In the genomic region with DNA sequence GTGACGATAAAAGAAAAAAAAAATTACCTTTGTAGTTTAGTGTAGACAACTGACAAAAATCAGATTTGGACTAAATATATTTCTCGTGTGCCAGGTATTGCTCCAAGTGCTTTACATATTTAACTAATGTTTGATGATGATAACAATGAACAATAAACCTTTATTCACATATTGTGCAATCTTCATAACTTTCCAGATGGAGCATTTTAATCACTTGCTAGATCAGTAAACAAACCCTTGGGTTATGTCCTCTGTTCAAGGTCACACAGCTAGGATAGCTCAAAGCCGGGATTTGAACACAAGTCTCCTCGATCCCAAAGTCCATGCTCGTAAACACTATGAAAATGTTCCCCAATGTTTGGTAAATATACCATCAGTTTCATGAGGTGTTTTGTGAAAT, we compare ENCODE assay signal across 1 cellular context.
TF ChIP-seq lines count a peak whose summit lies in the region.

No MANE protein-coding gene starts in this region.

TF ChIP-seq in K562, 482 proteins besides CTCF, POLR2A, EP300 and RAD21:
- no peak for TF ChIP-seq NR2C2 (CRISPR knock-in tag; IDR thresholded peaks at IDR 0.05)
- no peak for TF ChIP-seq NR2C2 (tag; IDR thresholded peaks at IDR 0.05)
- TF ChIP-seq STAT5B (CRISPR knock-in tag; IDR thresholded peaks at IDR 0.05), result no peak
- no peak for TF ChIP-seq CEBPG (CRISPR knock-in tag; IDR thresholded peaks at IDR 0.05)
- TF ChIP-seq CEBPG (tag; conservative IDR thresholded peaks at IDR 0.05 in 1 of 2, IDR thresholded peaks at IDR 0.05 in 1 of 2), result peak; percentile 75 to 93
- TF ChIP-seq SOX6 (IDR thresholded peaks at IDR 0.05), result peak; percentile 34; the same call in 1 of the 2 replicates
- no peak for TF ChIP-seq HDGF (IDR thresholded peaks at IDR 0.05)
- TF ChIP-seq CEBPB (tag; IDR thresholded peaks at IDR 0.05), result peak; percentile 93
- TF ChIP-seq ZNF780A (CRISPR knock-in tag; IDR thresholded peaks at IDR 0.05), result no peak
- TF ChIP-seq ZNF253 (CRISPR knock-in tag; conservative IDR thresholded peaks at IDR 0.05), result no peak
- TF ChIP-seq ZNF140 (CRISPR knock-in tag; IDR thresholded peaks at IDR 0.05), result no peak
- TF ChIP-seq ZNF311 (CRISPR knock-in tag; IDR thresholded peaks at IDR 0.05), result no peak
- TF ChIP-seq XRCC5 (IDR thresholded peaks at IDR 0.05; ENCODE audit: low read depth, low read length), result no peak
- peak; percentile 93 for TF ChIP-seq ESRRA (IDR thresholded peaks at IDR 0.05; ENCODE audit: borderline replicate concordance, low read depth)
- TF ChIP-seq, protein P1, sequence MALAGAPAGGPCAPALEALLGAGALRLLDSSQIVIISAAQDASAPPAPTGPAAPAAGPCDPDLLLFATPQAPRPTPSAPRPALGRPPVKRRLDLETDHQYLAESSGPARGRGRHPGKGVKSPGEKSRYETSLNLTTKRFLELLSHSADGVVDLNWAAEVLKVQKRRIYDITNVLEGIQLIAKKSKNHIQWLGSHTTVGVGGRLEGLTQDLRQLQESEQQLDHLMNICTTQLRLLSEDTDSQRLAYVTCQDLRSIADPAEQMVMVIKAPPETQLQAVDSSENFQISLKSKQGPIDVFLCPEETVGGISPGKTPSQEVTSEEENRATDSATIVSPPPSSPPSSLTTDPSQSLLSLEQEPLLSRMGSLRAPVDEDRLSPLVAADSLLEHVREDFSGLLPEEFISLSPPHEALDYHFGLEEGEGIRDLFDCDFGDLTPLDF (CRISPR knock-in tag; IDR thresholded peaks at IDR 0.05), result no peak
- TF ChIP-seq TAF7 (tag; IDR thresholded peaks at IDR 0.05), result no peak
- TF ChIP-seq, protein P2, sequence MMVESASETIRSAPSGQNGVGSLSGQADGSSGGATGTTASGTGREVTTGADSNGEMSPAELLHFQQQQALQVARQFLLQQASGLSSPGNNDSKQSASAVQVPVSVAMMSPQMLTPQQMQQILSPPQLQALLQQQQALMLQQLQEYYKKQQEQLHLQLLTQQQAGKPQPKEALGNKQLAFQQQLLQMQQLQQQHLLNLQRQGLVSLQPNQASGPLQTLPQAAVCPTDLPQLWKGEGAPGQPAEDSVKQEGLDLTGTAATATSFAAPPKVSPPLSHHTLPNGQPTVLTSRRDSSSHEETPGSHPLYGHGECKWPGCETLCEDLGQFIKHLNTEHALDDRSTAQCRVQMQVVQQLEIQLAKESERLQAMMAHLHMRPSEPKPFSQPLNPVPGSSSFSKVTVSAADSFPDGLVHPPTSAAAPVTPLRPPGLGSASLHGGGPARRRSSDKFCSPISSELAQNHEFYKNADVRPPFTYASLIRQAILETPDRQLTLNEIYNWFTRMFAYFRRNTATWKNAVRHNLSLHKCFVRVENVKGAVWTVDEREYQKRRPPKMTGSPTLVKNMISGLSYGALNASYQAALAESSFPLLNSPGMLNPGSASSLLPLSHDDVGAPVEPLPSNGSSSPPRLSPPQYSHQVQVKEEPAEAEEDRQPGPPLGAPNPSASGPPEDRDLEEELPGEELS (CRISPR knock-in tag; IDR thresholded peaks at IDR 0.05; ENCODE audit: borderline replicate concordance), result no peak
- TF ChIP-seq NFIC (IDR thresholded peaks at IDR 0.05), result no peak
- TF ChIP-seq CCAR2 (IDR thresholded peaks at IDR 0.05; ENCODE audit: low read depth, low read length), result no peak
- TF ChIP-seq KLF1 (tag; IDR thresholded peaks at IDR 0.05), result no peak
- TF ChIP-seq KDM5B (IDR thresholded peaks at IDR 0.05; ENCODE audit: insufficient replicate concordance, low read depth, low read length), result no peak
- TF ChIP-seq ZNF75A (CRISPR knock-in tag; IDR thresholded peaks at IDR 0.05), result no peak
- no peak for TF ChIP-seq ARNT (IDR thresholded peaks at IDR 0.05)
- TF ChIP-seq RFX1 (IDR thresholded peaks at IDR 0.05), result no peak
- TF ChIP-seq, protein P3, sequence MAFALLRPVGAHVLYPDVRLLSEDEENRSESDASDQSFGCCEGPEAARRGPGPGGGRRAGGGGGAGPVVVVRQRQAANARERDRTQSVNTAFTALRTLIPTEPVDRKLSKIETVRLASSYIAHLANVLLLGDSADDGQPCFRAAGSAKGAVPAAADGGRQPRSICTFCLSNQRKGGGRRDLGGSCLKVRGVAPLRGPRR (CRISPR knock-in tag; IDR thresholded peaks at IDR 0.05), result no peak
- TF ChIP-seq MEF2A (IDR thresholded peaks at IDR 0.05; ENCODE audit: control insufficient read depth, low read depth, low read length), result no peak
- no peak for TF ChIP-seq FOSL1 (tag; conservative IDR thresholded peaks at IDR 0.05)
- TF ChIP-seq, protein P4, sequence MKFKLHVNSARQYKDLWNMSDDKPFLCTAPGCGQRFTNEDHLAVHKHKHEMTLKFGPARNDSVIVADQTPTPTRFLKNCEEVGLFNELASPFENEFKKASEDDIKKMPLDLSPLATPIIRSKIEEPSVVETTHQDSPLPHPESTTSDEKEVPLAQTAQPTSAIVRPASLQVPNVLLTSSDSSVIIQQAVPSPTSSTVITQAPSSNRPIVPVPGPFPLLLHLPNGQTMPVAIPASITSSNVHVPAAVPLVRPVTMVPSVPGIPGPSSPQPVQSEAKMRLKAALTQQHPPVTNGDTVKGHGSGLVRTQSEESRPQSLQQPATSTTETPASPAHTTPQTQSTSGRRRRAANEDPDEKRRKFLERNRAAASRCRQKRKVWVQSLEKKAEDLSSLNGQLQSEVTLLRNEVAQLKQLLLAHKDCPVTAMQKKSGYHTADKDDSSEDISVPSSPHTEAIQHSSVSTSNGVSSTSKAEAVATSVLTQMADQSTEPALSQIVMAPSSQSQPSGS (CRISPR knock-in tag; IDR thresholded peaks at IDR 0.05), result no peak
- TF ChIP-seq, protein P5, sequence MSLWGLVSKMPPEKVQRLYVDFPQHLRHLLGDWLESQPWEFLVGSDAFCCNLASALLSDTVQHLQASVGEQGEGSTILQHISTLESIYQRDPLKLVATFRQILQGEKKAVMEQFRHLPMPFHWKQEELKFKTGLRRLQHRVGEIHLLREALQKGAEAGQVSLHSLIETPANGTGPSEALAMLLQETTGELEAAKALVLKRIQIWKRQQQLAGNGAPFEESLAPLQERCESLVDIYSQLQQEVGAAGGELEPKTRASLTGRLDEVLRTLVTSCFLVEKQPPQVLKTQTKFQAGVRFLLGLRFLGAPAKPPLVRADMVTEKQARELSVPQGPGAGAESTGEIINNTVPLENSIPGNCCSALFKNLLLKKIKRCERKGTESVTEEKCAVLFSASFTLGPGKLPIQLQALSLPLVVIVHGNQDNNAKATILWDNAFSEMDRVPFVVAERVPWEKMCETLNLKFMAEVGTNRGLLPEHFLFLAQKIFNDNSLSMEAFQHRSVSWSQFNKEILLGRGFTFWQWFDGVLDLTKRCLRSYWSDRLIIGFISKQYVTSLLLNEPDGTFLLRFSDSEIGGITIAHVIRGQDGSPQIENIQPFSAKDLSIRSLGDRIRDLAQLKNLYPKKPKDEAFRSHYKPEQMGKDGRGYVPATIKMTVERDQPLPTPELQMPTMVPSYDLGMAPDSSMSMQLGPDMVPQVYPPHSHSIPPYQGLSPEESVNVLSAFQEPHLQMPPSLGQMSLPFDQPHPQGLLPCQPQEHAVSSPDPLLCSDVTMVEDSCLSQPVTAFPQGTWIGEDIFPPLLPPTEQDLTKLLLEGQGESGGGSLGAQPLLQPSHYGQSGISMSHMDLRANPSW (CRISPR knock-in tag; IDR thresholded peaks at IDR 0.05), result no peak
- TF ChIP-seq, protein P6, sequence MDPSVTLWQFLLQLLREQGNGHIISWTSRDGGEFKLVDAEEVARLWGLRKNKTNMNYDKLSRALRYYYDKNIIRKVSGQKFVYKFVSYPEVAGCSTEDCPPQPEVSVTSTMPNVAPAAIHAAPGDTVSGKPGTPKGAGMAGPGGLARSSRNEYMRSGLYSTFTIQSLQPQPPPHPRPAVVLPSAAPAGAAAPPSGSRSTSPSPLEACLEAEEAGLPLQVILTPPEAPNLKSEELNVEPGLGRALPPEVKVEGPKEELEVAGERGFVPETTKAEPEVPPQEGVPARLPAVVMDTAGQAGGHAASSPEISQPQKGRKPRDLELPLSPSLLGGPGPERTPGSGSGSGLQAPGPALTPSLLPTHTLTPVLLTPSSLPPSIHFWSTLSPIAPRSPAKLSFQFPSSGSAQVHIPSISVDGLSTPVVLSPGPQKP (CRISPR knock-in tag; IDR thresholded peaks at IDR 0.05), result no peak
- TF ChIP-seq, protein P7, sequence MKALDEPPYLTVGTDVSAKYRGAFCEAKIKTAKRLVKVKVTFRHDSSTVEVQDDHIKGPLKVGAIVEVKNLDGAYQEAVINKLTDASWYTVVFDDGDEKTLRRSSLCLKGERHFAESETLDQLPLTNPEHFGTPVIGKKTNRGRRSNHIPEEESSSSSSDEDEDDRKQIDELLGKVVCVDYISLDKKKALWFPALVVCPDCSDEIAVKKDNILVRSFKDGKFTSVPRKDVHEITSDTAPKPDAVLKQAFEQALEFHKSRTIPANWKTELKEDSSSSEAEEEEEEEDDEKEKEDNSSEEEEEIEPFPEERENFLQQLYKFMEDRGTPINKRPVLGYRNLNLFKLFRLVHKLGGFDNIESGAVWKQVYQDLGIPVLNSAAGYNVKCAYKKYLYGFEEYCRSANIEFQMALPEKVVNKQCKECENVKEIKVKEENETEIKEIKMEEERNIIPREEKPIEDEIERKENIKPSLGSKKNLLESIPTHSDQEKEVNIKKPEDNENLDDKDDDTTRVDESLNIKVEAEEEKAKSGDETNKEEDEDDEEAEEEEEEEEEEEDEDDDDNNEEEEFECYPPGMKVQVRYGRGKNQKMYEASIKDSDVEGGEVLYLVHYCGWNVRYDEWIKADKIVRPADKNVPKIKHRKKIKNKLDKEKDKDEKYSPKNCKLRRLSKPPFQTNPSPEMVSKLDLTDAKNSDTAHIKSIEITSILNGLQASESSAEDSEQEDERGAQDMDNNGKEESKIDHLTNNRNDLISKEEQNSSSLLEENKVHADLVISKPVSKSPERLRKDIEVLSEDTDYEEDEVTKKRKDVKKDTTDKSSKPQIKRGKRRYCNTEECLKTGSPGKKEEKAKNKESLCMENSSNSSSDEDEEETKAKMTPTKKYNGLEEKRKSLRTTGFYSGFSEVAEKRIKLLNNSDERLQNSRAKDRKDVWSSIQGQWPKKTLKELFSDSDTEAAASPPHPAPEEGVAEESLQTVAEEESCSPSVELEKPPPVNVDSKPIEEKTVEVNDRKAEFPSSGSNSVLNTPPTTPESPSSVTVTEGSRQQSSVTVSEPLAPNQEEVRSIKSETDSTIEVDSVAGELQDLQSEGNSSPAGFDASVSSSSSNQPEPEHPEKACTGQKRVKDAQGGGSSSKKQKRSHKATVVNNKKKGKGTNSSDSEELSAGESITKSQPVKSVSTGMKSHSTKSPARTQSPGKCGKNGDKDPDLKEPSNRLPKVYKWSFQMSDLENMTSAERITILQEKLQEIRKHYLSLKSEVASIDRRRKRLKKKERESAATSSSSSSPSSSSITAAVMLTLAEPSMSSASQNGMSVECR (CRISPR knock-in tag; IDR thresholded peaks at IDR 0.05), result no peak
- TF ChIP-seq POLR2AphosphoS2 (IDR thresholded peaks at IDR 0.05; ENCODE audit: low read length), result no peak
- TF ChIP-seq, protein P8, sequence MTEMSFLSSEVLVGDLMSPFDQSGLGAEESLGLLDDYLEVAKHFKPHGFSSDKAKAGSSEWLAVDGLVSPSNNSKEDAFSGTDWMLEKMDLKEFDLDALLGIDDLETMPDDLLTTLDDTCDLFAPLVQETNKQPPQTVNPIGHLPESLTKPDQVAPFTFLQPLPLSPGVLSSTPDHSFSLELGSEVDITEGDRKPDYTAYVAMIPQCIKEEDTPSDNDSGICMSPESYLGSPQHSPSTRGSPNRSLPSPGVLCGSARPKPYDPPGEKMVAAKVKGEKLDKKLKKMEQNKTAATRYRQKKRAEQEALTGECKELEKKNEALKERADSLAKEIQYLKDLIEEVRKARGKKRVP (CRISPR knock-in tag; IDR thresholded peaks at IDR 0.05), result no peak
- TF ChIP-seq, protein P9, sequence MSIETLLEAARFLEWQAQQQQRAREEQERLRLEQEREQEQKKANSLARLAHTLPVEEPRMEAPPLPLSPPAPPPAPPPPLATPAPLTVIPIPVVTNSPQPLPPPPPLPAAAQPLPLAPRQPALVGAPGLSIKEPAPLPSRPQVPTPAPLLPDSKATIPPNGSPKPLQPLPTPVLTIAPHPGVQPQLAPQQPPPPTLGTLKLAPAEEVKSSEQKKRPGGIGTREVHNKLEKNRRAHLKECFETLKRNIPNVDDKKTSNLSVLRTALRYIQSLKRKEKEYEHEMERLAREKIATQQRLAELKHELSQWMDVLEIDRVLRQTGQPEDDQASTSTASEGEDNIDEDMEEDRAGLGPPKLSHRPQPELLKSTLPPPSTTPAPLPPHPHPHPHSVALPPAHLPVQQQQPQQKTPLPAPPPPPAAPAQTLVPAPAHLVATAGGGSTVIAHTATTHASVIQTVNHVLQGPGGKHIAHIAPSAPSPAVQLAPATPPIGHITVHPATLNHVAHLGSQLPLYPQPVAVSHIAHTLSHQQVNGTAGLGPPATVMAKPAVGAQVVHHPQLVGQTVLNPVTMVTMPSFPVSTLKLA (conservative IDR thresholded peaks at IDR 0.05), result no peak
- TF ChIP-seq PHF21A (IDR thresholded peaks at IDR 0.05; ENCODE audit: borderline replicate concordance, low read depth), result no peak
- TF ChIP-seq, protein P10, sequence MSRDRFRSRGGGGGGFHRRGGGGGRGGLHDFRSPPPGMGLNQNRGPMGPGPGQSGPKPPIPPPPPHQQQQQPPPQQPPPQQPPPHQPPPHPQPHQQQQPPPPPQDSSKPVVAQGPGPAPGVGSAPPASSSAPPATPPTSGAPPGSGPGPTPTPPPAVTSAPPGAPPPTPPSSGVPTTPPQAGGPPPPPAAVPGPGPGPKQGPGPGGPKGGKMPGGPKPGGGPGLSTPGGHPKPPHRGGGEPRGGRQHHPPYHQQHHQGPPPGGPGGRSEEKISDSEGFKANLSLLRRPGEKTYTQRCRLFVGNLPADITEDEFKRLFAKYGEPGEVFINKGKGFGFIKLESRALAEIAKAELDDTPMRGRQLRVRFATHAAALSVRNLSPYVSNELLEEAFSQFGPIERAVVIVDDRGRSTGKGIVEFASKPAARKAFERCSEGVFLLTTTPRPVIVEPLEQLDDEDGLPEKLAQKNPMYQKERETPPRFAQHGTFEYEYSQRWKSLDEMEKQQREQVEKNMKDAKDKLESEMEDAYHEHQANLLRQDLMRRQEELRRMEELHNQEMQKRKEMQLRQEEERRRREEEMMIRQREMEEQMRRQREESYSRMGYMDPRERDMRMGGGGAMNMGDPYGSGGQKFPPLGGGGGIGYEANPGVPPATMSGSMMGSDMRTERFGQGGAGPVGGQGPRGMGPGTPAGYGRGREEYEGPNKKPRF (IDR thresholded peaks at IDR 0.05; ENCODE audit: low read depth, low read length), result no peak
- TF ChIP-seq, protein P11, sequence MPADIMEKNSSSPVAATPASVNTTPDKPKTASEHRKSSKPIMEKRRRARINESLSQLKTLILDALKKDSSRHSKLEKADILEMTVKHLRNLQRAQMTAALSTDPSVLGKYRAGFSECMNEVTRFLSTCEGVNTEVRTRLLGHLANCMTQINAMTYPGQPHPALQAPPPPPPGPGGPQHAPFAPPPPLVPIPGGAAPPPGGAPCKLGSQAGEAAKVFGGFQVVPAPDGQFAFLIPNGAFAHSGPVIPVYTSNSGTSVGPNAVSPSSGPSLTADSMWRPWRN (IDR thresholded peaks at IDR 0.05; ENCODE audit: low read depth), result no peak
